In genomic region chr10:81026597-81026996, GRCh38 we compare ENCODE assay signal across 36 cellular contexts.
DNase-seq lines count a peak whose midpoint lies in the region; ATAC-seq, FAIRE-seq and TF ChIP-seq lines count a peak whose summit lies in the region.
"Had no signal": no experiment of that assay in that cellular context is flagged by ENCODE, and none has a peak within 500 bp of the region (broad histone marks: within the 10 kb centered on the region; RNA-seq: fewer than 3 reads in every experiment).

No MANE protein-coding gene starts in this region.

- H2AFZ ChIP-seq in astrocyte (ENCODE audit: low read depth, low read length) (no peak overlapping the region), GM23338 (no peak overlapping the region)

- ATAC-seq in HG03097 (IDR thresholded peaks at IDR 0.05; ENCODE audit: low FRiP score, unreplicated experiment) (peak; percentile 65), GM21515 (IDR thresholded peaks at IDR 0.05; ENCODE audit: unreplicated experiment) (no peak), GM23338 (no peak)
- ATAC-seq: activated CD8-positive, alpha-beta T cell treated with anti-CD3 and anti-CD28 coated beads for 36 hours; activated T-helper 17 cell treated with anti-CD3 and anti-CD28 coated beads, Interleukin-2, amount 50 U/mL, for 72 hours; left colon had no signal

- H3K27ac Mint-ChIP-seq in astrocyte (ENCODE audit: unreplicated experiment), result peak overlapping the region; percentile 30
- no peak overlapping the region for H3K27ac Mint-ChIP-seq in GM23338
- H3K27ac Mint-ChIP-seq: activated CD8-positive, alpha-beta T cell treated with anti-CD3 and anti-CD28 coated beads for 36 hours; activated naive CD4-positive, alpha-beta T cell treated with anti-CD3 and anti-CD28 coated beads, Interleukin-2, amount 10 ng/mL, durations not matched to agents 7 days and 5 days; activated T-helper 17 cell treated with anti-CD3 and anti-CD28 coated beads, Interleukin-2, amount 50 U/mL, for 72 hours; CD14-positive monocyte; HFFc6; nephron had no signal

- H3K36me3 Mint-ChIP-seq in astrocyte (ENCODE audit: low read depth, unreplicated experiment) (no peaks in the 10 kb centered on the region), GM23338 (ENCODE audit: low read depth) (peaks cover 8% of the 10 kb centered on the region)
- H3K36me3 Mint-ChIP-seq: activated naive CD4-positive, alpha-beta T cell treated with anti-CD3 and anti-CD28 coated beads, Interleukin-2, amount 10 ng/mL, durations not matched to agents 7 days and 5 days; CD14-positive monocyte had no signal

- TF ChIP-seq CTCF in astrocyte (IDR thresholded peaks at IDR 0.05; ENCODE audit: insufficient read depth, low read depth, low read length) (no peak), GM23338 (conservative IDR thresholded peaks at IDR 0.05; ENCODE audit: low read depth in 2 of 2) (no peak)

- peaks cover 5% of the 10 kb centered on the region for H3K9me3 ChIP-seq in astrocyte (ENCODE audit: insufficient read depth, low read depth, low read length)
- H3K9me3 ChIP-seq: tibial nerve had no signal

- H3K79me2 ChIP-seq in astrocyte (ENCODE audit: insufficient read depth, low read length) (no peaks in the 10 kb centered on the region), GM23338 (replicated peaks; ENCODE audit: insufficient read depth) (no peaks in the 10 kb centered on the region)

- H3K9ac ChIP-seq in astrocyte (ENCODE audit: low read length), result no peak overlapping the region
- H3K9ac ChIP-seq: KMS-11 had no signal

- H3K4me1 Mint-ChIP-seq in astrocyte (ENCODE audit: low read depth, unreplicated experiment) (peaks cover 12% of the 10 kb centered on the region), GM23338 (no peaks in the 10 kb centered on the region)
- H3K4me1 Mint-ChIP-seq: activated naive CD4-positive, alpha-beta T cell treated with anti-CD3 and anti-CD28 coated beads, Interleukin-2, amount 10 ng/mL, durations not matched to agents 7 days and 5 days; activated T-helper 17 cell treated with anti-CD3 and anti-CD28 coated beads, Interleukin-2, amount 50 U/mL, for 72 hours; nephron had no signal

- H3K27me3 ChIP-seq in astrocyte (ENCODE audit: insufficient read depth, low read length) (no peaks in the 10 kb centered on the region), GM23338 (ENCODE audit: insufficient read depth) (no peaks in the 10 kb centered on the region)
- H3K27me3 ChIP-seq: cardiac muscle cell, tibial nerve had no signal

- H3K4me3 ChIP-seq in astrocyte (ENCODE audit: insufficient read depth, low read depth, low read length) (no peak overlapping the region), GM23338 (no peak overlapping the region)
- H3K4me3 ChIP-seq: cardiac muscle cell, tibial nerve had no signal

- H3K4me3 Mint-ChIP-seq in astrocyte (ENCODE audit: unreplicated experiment), result no peak overlapping the region
- no peak overlapping the region for H3K4me3 Mint-ChIP-seq in GM23338
- H3K4me3 Mint-ChIP-seq: activated CD8-positive, alpha-beta T cell treated with anti-CD3 and anti-CD28 coated beads for 36 hours; activated naive CD4-positive, alpha-beta T cell treated with anti-CD3 and anti-CD28 coated beads, Interleukin-2, amount 10 ng/mL, durations not matched to agents 7 days and 5 days; activated T-helper 17 cell treated with anti-CD3 and anti-CD28 coated beads, Interleukin-2, amount 50 U/mL, for 72 hours; CD14-positive monocyte; HFFc6; nephron had no signal

- H3K4me1 ChIP-seq in astrocyte (ENCODE audit: insufficient read depth, low read length), result no peaks in the 10 kb centered on the region
- H3K4me1 ChIP-seq in GM23338 (ENCODE audit: insufficient read depth), result no peaks in the 10 kb centered on the region
- H3K4me1 ChIP-seq: tibial nerve had no signal

- peaks cover 12% of the 10 kb centered on the region; the same call in 1 of the 2 replicates for H3K9me2 ChIP-seq in GM23338 (ENCODE audit: insufficient read depth)

- H3K9me3 Mint-ChIP-seq in astrocyte (ENCODE audit: unreplicated experiment), result peaks cover 8% of the 10 kb centered on the region
- H3K9me3 Mint-ChIP-seq in GM23338, result peaks cover 28% of the 10 kb centered on the region
- H3K9me3 Mint-ChIP-seq: activated CD8-positive, alpha-beta T cell treated with anti-CD3 and anti-CD28 coated beads for 36 hours; activated naive CD4-positive, alpha-beta T cell treated with anti-CD3 and anti-CD28 coated beads, Interleukin-2, amount 10 ng/mL, durations not matched to agents 7 days and 5 days had no signal

- no peak for FAIRE-seq in astrocyte (lab: Jason Lieb, UNC)
- FAIRE-seq: GM19239, H1 had no signal

- H3K4me2 ChIP-seq in astrocyte (ENCODE audit: low read length) (no peak overlapping the region), GM23338 (no peak overlapping the region)
- H3K4me2 ChIP-seq: KMS-11 had no signal

- DNase-seq in astrocyte (ENCODE audit: low read depth), result no peak
- peak; percentile 9 for DNase-seq in hepatic stellate cell (ENCODE audit: low spot score)
- DNase-seq in medulla oblongata (ENCODE audit: extremely low spot score), result no peak
- no peak for DNase-seq in GM23338 (ENCODE audit: low spot score)
- DNase-seq in UCSD-AML1 (lab: John Stamatoyannopoulos, UW; ENCODE audit: unreplicated experiment), result no peak
- DNase-seq: activated CD4-positive, alpha-beta T cell treated with anti-CD3 and anti-CD28 coated beads for 1 hour; activated CD8-positive, alpha-beta T cell treated with anti-CD3 and anti-CD28 coated beads for 36 hours; activated naive CD4-positive, alpha-beta T cell treated with anti-CD3 and anti-CD28 coated beads, Interleukin-2, amount 10 ng/mL, durations not matched to agents 7 days and 5 days; amniotic stem cell; Calu3; cortex of kidney; DMS79; effector memory CD4-positive, alpha-beta T cell; GDM1; head of caudate nucleus; HFFc6; left colon; MM.1S; NCI-H1105 treated with DMSO at 0.1 percent for 48 hours; NCI-H2029 treated with DMSO at 0.1 percent for 48 hours; NCI-H524 treated with DMSO at 0.1 percent for 48 hours; NK-92 treated with Interleukin-12 subunit alpha and Interleukin-12 subunit beta, amount 100 ng/mL, for 24 hours; stimulated activated CD4-positive, alpha-beta T cell treated with anti-CD3 and anti-CD28 coated beads, Interleukin-15, amount 100 ng/mL, for 24 hours; stimulated activated CD4-positive, alpha-beta T cell treated with anti-CD3 and anti-CD28 coated beads, Interleukin-4, amount 100 ng/mL, for 4 hours had no signal

- H4K20me1 ChIP-seq in astrocyte (ENCODE audit: insufficient read depth, low read length) (no peaks in the 10 kb centered on the region), GM23338 (replicated peaks; ENCODE audit: insufficient read depth) (no peaks in the 10 kb centered on the region)

- H3K27me3 Mint-ChIP-seq in astrocyte (ENCODE audit: low read depth, unreplicated experiment) (no peaks in the 10 kb centered on the region), GM23338 (ENCODE audit: insufficient read depth, low read depth, poor library complexity) (peaks cover 5% of the 10 kb centered on the region)
- H3K27me3 Mint-ChIP-seq: activated CD8-positive, alpha-beta T cell treated with anti-CD3 and anti-CD28 coated beads for 36 hours; activated naive CD4-positive, alpha-beta T cell treated with anti-CD3 and anti-CD28 coated beads, Interleukin-2, amount 10 ng/mL, durations not matched to agents 7 days and 5 days had no signal

- no peaks in the 10 kb centered on the region for H3F3A ChIP-seq in GM23338 (replicated peaks; ENCODE audit: low read depth)

- H3K27ac ChIP-seq in astrocyte (ENCODE audit: low read depth, low read length), result no peak overlapping the region
- no peak overlapping the region for H3K27ac ChIP-seq in GM23338 (ENCODE audit: low read depth)
- H3K27ac ChIP-seq: cardiac muscle cell, epithelial cell of prostate, HL-60, KMS-11, tibial nerve had no signal

- H3K36me3 ChIP-seq in astrocyte (ENCODE audit: insufficient read depth, low read length), result no peaks in the 10 kb centered on the region
- no peaks in the 10 kb centered on the region for H3K36me3 ChIP-seq in GM23338 (ENCODE audit: insufficient read depth)
- H3K36me3 ChIP-seq: cardiac muscle cell, tibial nerve had no signal

TF ChIP-seq in GM23338, 12 proteins besides CTCF, POLR2A, EP300 and RAD21 (continues in another document):
- no peak for TF ChIP-seq NANOG (IDR thresholded peaks at IDR 0.05; ENCODE audit: borderline replicate concordance)
- no peak for TF ChIP-seq STAT1 (IDR thresholded peaks at IDR 0.05; ENCODE audit: unreplicated experiment)
- no peak for TF ChIP-seq ETS1 (IDR thresholded peaks at IDR 0.05)
- no peak for TF ChIP-seq POLR2AphosphoS5 (IDR thresholded peaks at IDR 0.05; ENCODE audit: low read depth)
- TF ChIP-seq ZNF331 (CRISPR knock-in tag; IDR thresholded peaks at IDR 0.05; ENCODE audit: low read depth), result no peak
- no peak for TF ChIP-seq EZH2 (IDR thresholded peaks at IDR 0.05; ENCODE audit: low read depth, unreplicated experiment)
- TF ChIP-seq EZH2phosphoT487 (IDR thresholded peaks at IDR 0.05; ENCODE audit: unreplicated experiment), result no peak
- TF ChIP-seq JUNB (IDR thresholded peaks at IDR 0.05; ENCODE audit: unreplicated experiment), result no peak
